Comparison of ENCODE assay signal across 8 cellular contexts in genomic region chr2:89048138-89049066, GRCh38.
DNase-seq lines count a peak whose midpoint lies in the region; ATAC-seq and TF ChIP-seq lines count a peak whose summit lies in the region.
"Not testable (repeated sequence)": the region's sequence is repeated elsewhere in the genome, so short reads cannot be mapped to it uniquely, and the experiment has no call there.

No MANE protein-coding gene starts in this region.

- POLR2A ChIA-PET in A673 (lab: Charles Lee; ENCODE audit: low non-redundant PET) = not testable (repeated sequence)

- not testable (repeated sequence) for H3K14ac ChIP-seq in neuronal stem cell (ENCODE audit: low read length)

- WGBS in neuronal stem cell (ENCODE audit: extremely low coverage in 2 of 2, insufficient read length in 2 of 2, insufficient replicate concordance in 1 of 2), 2 donors = no CpG with 5 or more reads among the region's 3 CpGs

- H3K18ac ChIP-seq in neuronal stem cell (ENCODE audit: low read length) = not testable (repeated sequence)

- H3K4me1 ChIP-seq in A673 (ENCODE audit: insufficient read depth, low read length, poor library complexity, severe bottlenecking); RWPE2 (ENCODE audit: insufficient read depth, poor library complexity, severe bottlenecking); right atrium auricular region; neuronal stem cell (ENCODE audit: control insufficient read depth in 2 of 2, insufficient read depth in 1 of 2, low read depth in 1 of 2, low read length in 2 of 2): not testable (repeated sequence)

- not testable (repeated sequence) for H3K4me2 ChIP-seq in neuronal stem cell (ENCODE audit: insufficient read depth, low read length, poor library complexity, severe bottlenecking)

- H3K79me1 ChIP-seq in neuronal stem cell (ENCODE audit: low read depth, low read length) = not testable (repeated sequence)

- CTCF ChIA-PET in A673 (lab: Charles Lee) = not testable (repeated sequence)

- not testable (repeated sequence) for H3K27me3 ChIP-seq in A673 (replicated peaks; ENCODE audit: insufficient read depth, low read depth, low read length, poor library complexity); RWPE2 (ENCODE audit: insufficient read depth, poor library complexity, severe bottlenecking); right atrium auricular region; neuronal stem cell (ENCODE audit: control insufficient read depth in 3 of 3, insufficient read depth in 3 of 3, low read depth in 1 of 3, low read length in 3 of 3)

- DNase-seq in A673 (ENCODE audit: low spot score) (peak; percentile 57), NCI-H1092 treated with DMSO at 0.1 percent for 48 hours (lab: John Stamatoyannopoulos, UW) (peak; percentile 6), neuronal stem cell (ENCODE audit: low spot score) (peak; percentile 29)
- not testable (repeated sequence) for DNase-seq in GM12864 (ENCODE audit: low read depth); RWPE2 (ENCODE audit: low spot score); right atrium auricular region (ENCODE audit: low spot score)

- H3K9me3 Mint-ChIP-seq in brain = not testable (repeated sequence)

- intact Hi-C loops in A673 (cut with micrococcal nuclease; ENCODE audit: unreplicated experiment) = not testable (repeated sequence)

- TF ChIP-seq CTCF in A673 (conservative IDR thresholded peaks at IDR 0.05; ENCODE audit: low read depth, low read length) = peak; percentile 62
- peak; percentile 49 for TF ChIP-seq CTCF in GM12864 (IDR thresholded peaks at IDR 0.05; ENCODE audit: low read depth, low read length, missing control alignments)
- TF ChIP-seq CTCF in RWPE2 (IDR thresholded peaks at IDR 0.05; ENCODE audit: poor library complexity, severe bottlenecking) = peak; percentile 65
- peak; percentile 63 to 76 for TF ChIP-seq CTCF in brain (conservative IDR thresholded peaks at IDR 0.05)
- TF ChIP-seq CTCF in right atrium auricular region (IDR thresholded peaks at IDR 0.05) = peak; percentile 32 to 69

- not testable (repeated sequence) for H2BK120ac ChIP-seq in neuronal stem cell (ENCODE audit: low read depth, low read length)

- H3K27ac Mint-ChIP-seq in brain = not testable (repeated sequence)

- ATAC-seq in HG02759 (IDR thresholded peaks at IDR 0.05; ENCODE audit: unreplicated experiment) = peak; percentile 90
- peak; percentile 90 for ATAC-seq in RWPE2 (ENCODE audit: low read depth)

- H4K91ac ChIP-seq in neuronal stem cell (ENCODE audit: low read depth, low read length, poor library complexity) = not testable (repeated sequence)

- H2AFZ ChIP-seq in neuronal stem cell (ENCODE audit: low read length) = not testable (repeated sequence)

- H3K23ac ChIP-seq in neuronal stem cell (ENCODE audit: low read depth, low read length, poor library complexity) = not testable (repeated sequence)

- not testable (repeated sequence) for H3K4me1 Mint-ChIP-seq in brain

- not testable (repeated sequence) for H3K4me3 Mint-ChIP-seq in brain

- not testable (repeated sequence) for BruUV-seq in A673 (replicated peaks; lab: Mats Ljungman, UMichigan)

- H3K36me3 ChIP-seq in A673 (ENCODE audit: insufficient read depth, low read length, poor library complexity, severe bottlenecking); RWPE2 (ENCODE audit: low read depth); right atrium auricular region; neuronal stem cell (replicated peaks in 1 of 2; ENCODE audit: control insufficient read depth in 2 of 2, insufficient read depth in 2 of 2, low read length in 2 of 2): not testable (repeated sequence)

- H3K4ac ChIP-seq in neuronal stem cell (ENCODE audit: low read length) = not testable (repeated sequence)

- H2BK12ac ChIP-seq in neuronal stem cell (ENCODE audit: low read length) = not testable (repeated sequence)

- H3K9ac ChIP-seq in neuronal stem cell (ENCODE audit: low read depth, low read length, poor library complexity) = not testable (repeated sequence)

- not testable (repeated sequence) for H3K36me3 Mint-ChIP-seq in brain

- H2BK5ac ChIP-seq in neuronal stem cell (ENCODE audit: low read length) = not testable (repeated sequence)

- not testable (repeated sequence) for H3K27me3 Mint-ChIP-seq in brain

- H4K8ac ChIP-seq in neuronal stem cell (ENCODE audit: low read depth, low read length) = not testable (repeated sequence)

- not testable (repeated sequence) for H2AK5ac ChIP-seq in neuronal stem cell (ENCODE audit: low read depth, low read length)

- not testable (repeated sequence) for H3K9me3 ChIP-seq in A673 (ENCODE audit: low read depth, low read length, poor library complexity, severe bottlenecking); RWPE2 (ENCODE audit: severe bottlenecking); right atrium auricular region; neuronal stem cell (replicated peaks in 1 of 2; ENCODE audit: control insufficient read depth in 2 of 2, insufficient read depth in 1 of 2, low read depth in 1 of 2, low read length in 2 of 2)

- H3K4me3 ChIP-seq in A673 (ENCODE audit: low read depth, low read length, poor library complexity, severe bottlenecking); GM12864 (ENCODE audit: low read depth, low read length); RWPE2 (ENCODE audit: severe bottlenecking); right atrium auricular region; neuronal stem cell (ENCODE audit: low read length in 2 of 2): not testable (repeated sequence)

- H2BK15ac ChIP-seq in neuronal stem cell (ENCODE audit: low read length) = not testable (repeated sequence)

- not testable (repeated sequence) for H3K27ac ChIP-seq in A673 (ENCODE audit: low read depth, low read length, poor library complexity, severe bottlenecking); RWPE2 (ENCODE audit: poor library complexity, severe bottlenecking); right atrium auricular region; neuronal stem cell (replicated peaks; ENCODE audit: low read length)
